Comparison of ENCODE assay signal across 1 cellular context in genomic region chr12:72313757-72314270, GRCh38.
TF ChIP-seq lines count a peak whose summit lies in the region.

No MANE protein-coding gene starts in this region.

TF ChIP-seq in IMR-90, 13 proteins besides CTCF, POLR2A, EP300 and RAD21 (continued from another document):
- TF ChIP-seq USF2 (IDR thresholded peaks at IDR 0.05; ENCODE audit: low read depth, low read length), result no peak
- TF ChIP-seq BHLHE40 (IDR thresholded peaks at IDR 0.05; ENCODE audit: low read depth, low read length), result no peak
TF ChIP-seq in IMR-90: peak in this region for 0.
